In genomic region chrX:148823986-148824385, GRCh38 we compare ENCODE assay signal across 8 cellular contexts.
"Had no signal": no experiment of that assay in that cellular context is flagged by ENCODE, and none has a peak within 500 bp of the region (broad histone marks: within the 10 kb centered on the region; RNA-seq: fewer than 3 reads in every experiment).

No MANE protein-coding gene starts in this region.

- H3K27ac ChIP-seq: HL-60 had no signal

- DNase-seq: GOT3, H7, KG1 had no signal

- H3K4me1 ChIP-seq: HAP-1 had no signal

- ATAC-seq: HCT116, HepG2, K562 had no signal

- H3K36me3 ChIP-seq: HAP-1 had no signal

- H3K9me3 ChIP-seq: HAP-1 had no signal

- H3K4me3 ChIP-seq: HAP-1, K562 had no signal

- FAIRE-seq: HepG2, K562 had no signal
